In genomic region chr19:4103073-4103418, GRCh38 we compare ENCODE assay signal across 15 cellular contexts. TPM values are rescaled to one million over a fixed set of nuclear protein-coding genes. Genes with fewer than 3 reads are reported as not detected.
DNase-seq lines count a peak whose midpoint lies in the region; ATAC-seq and TF ChIP-seq lines count a peak whose summit lies in the region.
"Had no signal": no experiment of that assay in that cellular context is flagged by ENCODE, and none has a peak within 500 bp of the region (broad histone marks: within the 10 kb centered on the region; RNA-seq: fewer than 3 reads in every experiment).

No MANE protein-coding gene starts in this region.

- DNase-seq in mammary epithelial cell = peak; percentile 50
- no peak for DNase-seq in breast epithelium (ENCODE audit: low spot score in 2 of 2)
- DNase-seq in RWPE2 (ENCODE audit: low spot score) = no peak
- peak; percentile 41 for DNase-seq in epithelial cell of esophagus (ENCODE audit: low read depth)
- DNase-seq in chondrocyte (ENCODE audit: low spot score) = no peak
- no peak for DNase-seq in G401 (ENCODE audit: low spot score)
- DNase-seq in sciatic nerve (ENCODE audit: low spot score) = no peak
- DNase-seq: islet precursor cell, NCI-H1105 treated with DMSO at 0.1 percent for 48 hours, ovary, spleen, testis had no signal

- 33% methylated on average over 1 of the region's 10 CpGs for WGBS in mammary epithelial cell (ENCODE audit: low coverage, missing lambda C conversion rate)

- no peak overlapping the region for H3K4me3 ChIP-seq in mammary epithelial cell (replicated peaks in 1 of 3; ENCODE audit: insufficient read depth in 1 of 3, low read depth in 2 of 3, low read length in 3 of 3)
- H3K4me3 ChIP-seq in breast epithelium = no peak overlapping the region
- H3K4me3 ChIP-seq in RWPE2 (ENCODE audit: severe bottlenecking) = no peak overlapping the region
- no peak overlapping the region for H3K4me3 ChIP-seq in epithelial cell of esophagus (ENCODE audit: low read length)
- H3K4me3 ChIP-seq: dorsolateral prefrontal cortex, ovary, spleen, testis had no signal

- in situ Hi-C loops in mammary epithelial cell (cut with MboI; ENCODE audit: low sequenced_read_pairs in 2 of 2) (no loop called here), G401 (cut with HindIII; ENCODE audit: low sequenced_read_pairs) (no loop called here)

- ATAC-seq in RWPE2 (ENCODE audit: low read depth) (0 out of 3 replicates have a peak, but pooled peaks have one; percentile 26), sciatic nerve (no peak)

- TF ChIP-seq CTCF in mammary epithelial cell (conservative IDR thresholded peaks at IDR 0.05 in 1 of 2, IDR thresholded peaks at IDR 0.05 in 1 of 2; ENCODE audit: extremely low read depth in 1 of 2, insufficient read depth in 1 of 2, low read depth in 1 of 2, low read length in 2 of 2) = no peak
- no peak for TF ChIP-seq CTCF in breast epithelium (IDR thresholded peaks at IDR 0.05)
- no peak for TF ChIP-seq CTCF in RWPE2 (IDR thresholded peaks at IDR 0.05; ENCODE audit: poor library complexity, severe bottlenecking)
- no peak for TF ChIP-seq CTCF in epithelial cell of esophagus (IDR thresholded peaks at IDR 0.05; ENCODE audit: insufficient read depth, low read depth, low read length, missing control alignments)
- no peak for TF ChIP-seq CTCF in chondrocyte (IDR thresholded peaks at IDR 0.05)

- H3K36me3 Mint-ChIP-seq in stimulated activated naive CD8-positive, alpha-beta T cell treated with anti-CD3 and anti-CD28 coated beads, Interleukin-15, Interleukin-2, amounts not matched to agents 100 ng/mL and 50 ng/mL, for 24 hours (ENCODE audit: low read depth) = peaks cover 31% of the 10 kb centered on the region
- H3K36me3 Mint-ChIP-seq in chondrocyte (ENCODE audit: low read depth) = peaks cover 18% of the 10 kb centered on the region

- peaks cover 11% of the 10 kb centered on the region for H3K36me3 ChIP-seq in mammary epithelial cell (ENCODE audit: insufficient read depth, low read length)
- H3K36me3 ChIP-seq in breast epithelium = no peaks in the 10 kb centered on the region
- peaks cover 40% of the 10 kb centered on the region for H3K36me3 ChIP-seq in RWPE2 (ENCODE audit: low read depth)
- H3K36me3 ChIP-seq: ovary had no signal

- intact Hi-C loops in mammary epithelial cell (cut with micrococcal nuclease) (no loop called here), breast epithelium (cut with DNase I; ENCODE audit: low total_unique reads) (no loop called here), sciatic nerve (cut with DNase I) (no loop called here)

- H3K4me1 Mint-ChIP-seq in stimulated activated naive CD8-positive, alpha-beta T cell treated with anti-CD3 and anti-CD28 coated beads, Interleukin-15, Interleukin-2, amounts not matched to agents 100 ng/mL and 50 ng/mL, for 24 hours (ENCODE audit: low read depth) = peaks cover 38% of the 10 kb centered on the region
- peaks cover 5% of the 10 kb centered on the region for H3K4me1 Mint-ChIP-seq in chondrocyte (ENCODE audit: low read depth)

- no peak overlapping the region for H3K4me2 ChIP-seq in mammary epithelial cell (ENCODE audit: insufficient read depth, low read depth, low read length)

- H3K9me3 Mint-ChIP-seq in stimulated activated naive CD8-positive, alpha-beta T cell treated with anti-CD3 and anti-CD28 coated beads, Interleukin-15, Interleukin-2, amounts not matched to agents 100 ng/mL and 50 ng/mL, for 24 hours = no peaks in the 10 kb centered on the region
- no peaks in the 10 kb centered on the region for H3K9me3 Mint-ChIP-seq in chondrocyte (ENCODE audit: low read depth)

- H3K27ac Mint-ChIP-seq in stimulated activated naive CD8-positive, alpha-beta T cell treated with anti-CD3 and anti-CD28 coated beads, Interleukin-15, Interleukin-2, amounts not matched to agents 100 ng/mL and 50 ng/mL, for 24 hours = peak overlapping the region; percentile 40
- H3K27ac Mint-ChIP-seq in chondrocyte (ENCODE audit: unreplicated experiment) = no peak overlapping the region

- H3K27me3 ChIP-seq in mammary epithelial cell (ENCODE audit: insufficient read depth, low read length) (no peaks in the 10 kb centered on the region), breast epithelium (no peaks in the 10 kb centered on the region), RWPE2 (ENCODE audit: insufficient read depth, poor library complexity, severe bottlenecking) (no peaks in the 10 kb centered on the region)
- H3K27me3 ChIP-seq: dorsolateral prefrontal cortex, ovary, spleen, testis had no signal

- H3K27me3 Mint-ChIP-seq in stimulated activated naive CD8-positive, alpha-beta T cell treated with anti-CD3 and anti-CD28 coated beads, Interleukin-15, Interleukin-2, amounts not matched to agents 100 ng/mL and 50 ng/mL, for 24 hours = no peaks in the 10 kb centered on the region
- no peaks in the 10 kb centered on the region for H3K27me3 Mint-ChIP-seq in chondrocyte (ENCODE audit: low read depth)

- H3K4me1 ChIP-seq in mammary epithelial cell (ENCODE audit: insufficient read depth, low read length) = peaks cover 28% of the 10 kb centered on the region
- H3K4me1 ChIP-seq in breast epithelium = no peaks in the 10 kb centered on the region
- H3K4me1 ChIP-seq in RWPE2 (ENCODE audit: insufficient read depth, poor library complexity, severe bottlenecking) = no peaks in the 10 kb centered on the region
- H3K4me1 ChIP-seq: testis had no signal

- H3K9me3 ChIP-seq in mammary epithelial cell (replicated peaks; ENCODE audit: insufficient read depth, low read length) (no peaks in the 10 kb centered on the region), breast epithelium (no peaks in the 10 kb centered on the region), RWPE2 (ENCODE audit: severe bottlenecking) (no peaks in the 10 kb centered on the region)
- H3K9me3 ChIP-seq: ovary, spleen, testis had no signal

- BruUV-seq in mammary epithelial cell (replicated peaks; lab: Mats Ljungman, UMichigan) = no TSS peak

- CTCF ChIA-PET in mammary epithelial cell (lab: Charles Lee; ENCODE audit: low non-redundant PET) = no interaction called here

- no peaks in the 10 kb centered on the region for H4K20me1 ChIP-seq in mammary epithelial cell (ENCODE audit: insufficient read depth, low read length)

- no peak overlapping the region for H3K27ac ChIP-seq in mammary epithelial cell (ENCODE audit: insufficient read depth, low read depth, low read length)
- H3K27ac ChIP-seq in breast epithelium = no peak overlapping the region
- no peak overlapping the region for H3K27ac ChIP-seq in RWPE2 (ENCODE audit: poor library complexity, severe bottlenecking)
- H3K27ac ChIP-seq: ovary, testis had no signal

- peaks cover 5% of the 10 kb centered on the region for H3K79me2 ChIP-seq in mammary epithelial cell (ENCODE audit: insufficient read depth, low read length)

- TF ChIP-seq POLR2A in breast epithelium (IDR thresholded peaks at IDR 0.05) = no peak

- dilution Hi-C loops in mammary epithelial cell (cut with HindIII; ENCODE audit: low sequenced_read_pairs) = no loop called here

- H3K9ac ChIP-seq in mammary epithelial cell (ENCODE audit: insufficient read depth, low read length) = no peak overlapping the region

- H2AFZ ChIP-seq in mammary epithelial cell (ENCODE audit: low read depth, low read length) = no peak overlapping the region

- no peak overlapping the region for H3K4me3 Mint-ChIP-seq in stimulated activated naive CD8-positive, alpha-beta T cell treated with anti-CD3 and anti-CD28 coated beads, Interleukin-15, Interleukin-2, amounts not matched to agents 100 ng/mL and 50 ng/mL, for 24 hours
- H3K4me3 Mint-ChIP-seq in chondrocyte (ENCODE audit: unreplicated experiment) = no peak overlapping the region

RNA-seq across cellular contexts. Expression of gene MAP2K2, which starts 20.9 kb away (rescaled TPM):
- 100 to 1,000 TPM; 109 to 163 TPM for total RNA-seq in mammary epithelial cell
- 112 TPM for polyA plus RNA-seq in mammary epithelial cell
- polyA minus RNA-seq in mammary epithelial cell = 91.5 TPM
- 10 to 100 TPM; 50.8 to 72.8 (median 64.5) TPM for total RNA-seq in breast epithelium
- 131 to 168 TPM (median 158 TPM) in 3 replicates for total RNA-seq in chondrocyte
- total RNA-seq in G401 (2014; rRNA removed; shearing (Covaris generic)) = 370 and 376 TPM in 2 replicates
- 108 TPM for total RNA-seq in sciatic nerve

RNA-seq across cellular contexts. Expression of gene ZBTB7A, which starts 36.3 kb away (rescaled TPM):
- total RNA-seq in mammary epithelial cell = 10 to 100 TPM; 40.8 to 52.9 TPM
- polyA plus RNA-seq in mammary epithelial cell = 11.0 TPM
- polyA minus RNA-seq in mammary epithelial cell = 9.2 TPM
- total RNA-seq in breast epithelium = 10 to 100 TPM; 29.0 to 38.7 (median 29.8) TPM
- 29.4 to 29.9 TPM (median 29.5 TPM) in 3 replicates for total RNA-seq in chondrocyte
- 12.8 and 13.3 TPM in 2 replicates for total RNA-seq in G401 (2014; rRNA removed; shearing (Covaris generic))
- total RNA-seq in sciatic nerve = 54.2 TPM

RNA-seq across cellular contexts. Expression of gene CREB3L3, which starts 50.4 kb away (rescaled TPM):
- total RNA-seq in mammary epithelial cell (not detected), breast epithelium (not detected), chondrocyte (not detected in 3 replicates), sciatic nerve (not detected)
- polyA plus RNA-seq in mammary epithelial cell = not detected
- not detected for polyA minus RNA-seq in mammary epithelial cell
- not detected in 2 replicates for total RNA-seq in G401 (2014; rRNA removed; shearing (Covaris generic))
- total RNA-seq: HT-29 had no signal

Comparison
In these comparisons a context has a peak if more than half of its experiments do, and no peak if none do; other contexts are left out.
1. DNase-seq: peak in mammary epithelial cell (single experiment) and epithelial cell of esophagus (single experiment); none in breast epithelium (0 of 2), RWPE2 (single experiment), chondrocyte (single experiment), G401 (single experiment) and sciatic nerve (single experiment).